13 cellular contexts compared by ENCODE assay signal in the genomic region with DNA sequence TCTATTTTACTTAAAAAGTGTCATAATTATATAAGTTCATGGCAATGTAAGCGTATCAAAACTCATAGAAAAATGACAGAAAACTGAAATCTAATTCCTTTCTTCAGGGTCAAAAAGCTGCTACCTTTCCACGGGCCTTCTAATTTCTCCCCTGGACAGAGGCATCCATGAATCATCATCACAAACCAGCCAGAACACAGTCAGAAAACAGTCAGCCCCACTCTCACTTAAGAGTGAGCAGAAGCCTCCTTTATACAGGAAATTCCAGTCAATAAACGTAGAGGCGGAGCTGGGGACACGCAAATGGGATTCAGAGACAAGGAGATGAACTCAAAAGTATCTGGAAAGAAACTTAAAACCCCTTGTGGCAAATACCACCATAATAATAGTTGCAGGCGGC. TPM values are rescaled to one million over a fixed set of nuclear protein-coding genes. Genes with fewer than 3 reads are reported as not detected.
DNase-seq lines count a peak whose midpoint lies in the region; ATAC-seq, FAIRE-seq and TF ChIP-seq lines count a peak whose summit lies in the region.
"Had no signal": no experiment of that assay in that cellular context is flagged by ENCODE, and none has a peak within 500 bp of the region (broad histone marks: within the 10 kb centered on the region; RNA-seq: fewer than 3 reads in every experiment).

No MANE protein-coding gene starts in this region.

- no peak overlapping the region for H3K4me3 Mint-ChIP-seq in activated T-helper 2 cell treated with anti-CD3 and anti-CD28 coated beads, Interferon-gamma antibody, Interleukin-2, Interleukin-4, amounts not matched to agents 10 μg/mL and 5 μg/mL and 100 μg/mL, durations not matched to agents 14 hours and 24 hours and 36 hours (ENCODE audit: low read depth)
- H3K4me3 Mint-ChIP-seq: activated CD8-positive, alpha-beta memory T cell treated with anti-CD3 and anti-CD28 coated beads, Interleukin-2, amount 10 ng/mL, durations not matched to agents 7 days and 5 days; activated naive CD4-positive, alpha-beta T cell treated with anti-CD3 and anti-CD28 coated beads for 36 hours had no signal

- H3K4me2 ChIP-seq in mammary epithelial cell (ENCODE audit: insufficient read depth, low read depth, low read length) = no peak overlapping the region

- no peak overlapping the region for H3K4me3 ChIP-seq in mammary epithelial cell (replicated peaks in 1 of 3; ENCODE audit: insufficient read depth in 1 of 3, low read depth in 2 of 3, low read length in 3 of 3)
- H3K4me3 ChIP-seq in MG63 = no peak overlapping the region
- H3K4me3 ChIP-seq: pancreas had no signal

- H4K20me1 ChIP-seq in mammary epithelial cell (ENCODE audit: insufficient read depth, low read length) = no peaks in the 10 kb centered on the region

- H3K9me3 ChIP-seq in mammary epithelial cell (replicated peaks; ENCODE audit: insufficient read depth, low read length) = no peaks in the 10 kb centered on the region
- no peaks in the 10 kb centered on the region for H3K9me3 ChIP-seq in MG63
- H3K9me3 ChIP-seq: pancreas had no signal

- WGBS in mammary epithelial cell (ENCODE audit: low coverage, missing lambda C conversion rate) = 67% methylated on average over 6 of the region's 6 CpGs

- TF ChIP-seq CTCF in mammary epithelial cell (conservative IDR thresholded peaks at IDR 0.05 in 1 of 2, IDR thresholded peaks at IDR 0.05 in 1 of 2; ENCODE audit: extremely low read depth in 1 of 2, insufficient read depth in 1 of 2, low read depth in 1 of 2, low read length in 2 of 2) = no peak

- ATAC-seq in GM21723 (IDR thresholded peaks at IDR 0.05; ENCODE audit: unreplicated experiment) = no peak
- ATAC-seq: activated CD8-positive, alpha-beta memory T cell treated with anti-CD3 and anti-CD28 coated beads, Interleukin-2, amount 10 ng/mL, durations not matched to agents 7 days and 5 days had no signal

- dilution Hi-C loops in mammary epithelial cell (cut with HindIII; ENCODE audit: low sequenced_read_pairs) = no loop called here

- no peak overlapping the region for H3K27ac Mint-ChIP-seq in activated T-helper 2 cell treated with anti-CD3 and anti-CD28 coated beads, Interferon-gamma antibody, Interleukin-2, Interleukin-4, amounts not matched to agents 10 μg/mL and 5 μg/mL and 100 μg/mL, durations not matched to agents 14 hours and 24 hours and 36 hours
- H3K27ac Mint-ChIP-seq: activated CD8-positive, alpha-beta memory T cell treated with anti-CD3 and anti-CD28 coated beads, Interleukin-2, amount 10 ng/mL, durations not matched to agents 7 days and 5 days; activated naive CD4-positive, alpha-beta T cell treated with anti-CD3 and anti-CD28 coated beads for 36 hours had no signal

- no peaks in the 10 kb centered on the region for H3K36me3 Mint-ChIP-seq in activated T-helper 2 cell treated with anti-CD3 and anti-CD28 coated beads, Interferon-gamma antibody, Interleukin-2, Interleukin-4, amounts not matched to agents 10 μg/mL and 5 μg/mL and 100 μg/mL, durations not matched to agents 14 hours and 24 hours and 36 hours (ENCODE audit: low read depth)
- H3K36me3 Mint-ChIP-seq: activated CD8-positive, alpha-beta memory T cell treated with anti-CD3 and anti-CD28 coated beads, Interleukin-2, amount 10 ng/mL, durations not matched to agents 7 days and 5 days had no signal

- intact Hi-C loops in mammary epithelial cell (cut with micrococcal nuclease) = no loop called here
- intact Hi-C loops in activated T-helper 2 cell treated with anti-CD3 and anti-CD28 coated beads, Interferon-gamma antibody, Interleukin-2, Interleukin-4, amounts not matched to agents 10 μg/mL and 5 μg/mL and 100 μg/mL, durations not matched to agents 14 hours and 24 hours and 36 hours (cut with micrococcal nuclease) = no loop called here

- H3K27me3 ChIP-seq in mammary epithelial cell (ENCODE audit: insufficient read depth, low read length) (no peaks in the 10 kb centered on the region), MG63 (no peaks in the 10 kb centered on the region)
- H3K27me3 ChIP-seq: pancreas had no signal

- FAIRE-seq in HTR-8/SVneo (lab: Jason Lieb, UNC) = no peak
- FAIRE-seq: pancreas had no signal

- CTCF ChIA-PET in mammary epithelial cell (lab: Charles Lee; ENCODE audit: low non-redundant PET) = no interaction called here

- in situ Hi-C loops in ACHN (cut with HindIII; ENCODE audit: low pct_ligation_motif_present, low pct_unique_long_range_greater_than_20kb, low sequenced_read_pairs) (no loop called here), mammary epithelial cell (cut with MboI; ENCODE audit: low sequenced_read_pairs in 2 of 2) (no loop called here)

- H3K27ac ChIP-seq in mammary epithelial cell (ENCODE audit: insufficient read depth, low read depth, low read length) = no peak overlapping the region
- H3K27ac ChIP-seq: pancreas had no signal

- no TSS peak for BruUV-seq in mammary epithelial cell (replicated peaks; lab: Mats Ljungman, UMichigan)

- no peaks in the 10 kb centered on the region for H3K4me1 Mint-ChIP-seq in activated T-helper 2 cell treated with anti-CD3 and anti-CD28 coated beads, Interferon-gamma antibody, Interleukin-2, Interleukin-4, amounts not matched to agents 10 μg/mL and 5 μg/mL and 100 μg/mL, durations not matched to agents 14 hours and 24 hours and 36 hours (ENCODE audit: low read depth)
- H3K4me1 Mint-ChIP-seq: activated CD8-positive, alpha-beta memory T cell treated with anti-CD3 and anti-CD28 coated beads, Interleukin-2, amount 10 ng/mL, durations not matched to agents 7 days and 5 days had no signal

- DNase-seq in ACHN = peak; percentile 43
- DNase-seq in HTR-8/SVneo (ENCODE audit: insufficient read length, low spot score) = peak; percentile 31
- DNase-seq in mammary epithelial cell = peak; percentile 25
- peak; percentile 45 for DNase-seq in kidney glomerular epithelial cell (lab: John Stamatoyannopoulos, UW)
- no peak for DNase-seq in activated T-helper 2 cell treated with anti-CD3 and anti-CD28 coated beads, Interferon-gamma antibody, Interleukin-2, Interleukin-4, amounts not matched to agents 10 μg/mL and 5 μg/mL and 100 μg/mL, durations not matched to agents 14 hours and 24 hours and 36 hours (ENCODE audit: low spot score)
- no peak for DNase-seq in MG63
- DNase-seq in NCI-H2107 (lab: John Stamatoyannopoulos, UW) = no peak
- DNase-seq: activated CD8-positive, alpha-beta memory T cell treated with anti-CD3 and anti-CD28 coated beads, Interleukin-2, amount 10 ng/mL, durations not matched to agents 7 days and 5 days; activated naive CD4-positive, alpha-beta T cell treated with anti-CD3 and anti-CD28 coated beads for 36 hours; DMS 273 treated with DMSO at 0.1 percent for 48 hours; NCI-H2171 treated with DMSO at 0.1 percent for 48 hours; pancreas had no signal

- H3K36me3 ChIP-seq in mammary epithelial cell (ENCODE audit: insufficient read depth, low read length) (no peaks in the 10 kb centered on the region), MG63 (no peaks in the 10 kb centered on the region)
- H3K36me3 ChIP-seq: pancreas had no signal

- peaks cover 5% of the 10 kb centered on the region for H3K4me1 ChIP-seq in mammary epithelial cell (ENCODE audit: insufficient read depth, low read length)
- H3K4me1 ChIP-seq: pancreas had no signal

- no peaks in the 10 kb centered on the region for H3K27me3 Mint-ChIP-seq in activated T-helper 2 cell treated with anti-CD3 and anti-CD28 coated beads, Interferon-gamma antibody, Interleukin-2, Interleukin-4, amounts not matched to agents 10 μg/mL and 5 μg/mL and 100 μg/mL, durations not matched to agents 14 hours and 24 hours and 36 hours (ENCODE audit: low read depth)
- H3K27me3 Mint-ChIP-seq: activated CD8-positive, alpha-beta memory T cell treated with anti-CD3 and anti-CD28 coated beads, Interleukin-2, amount 10 ng/mL, durations not matched to agents 7 days and 5 days had no signal

- no peak overlapping the region for H2AFZ ChIP-seq in mammary epithelial cell (ENCODE audit: low read depth, low read length)

- no peaks in the 10 kb centered on the region for H3K9me3 Mint-ChIP-seq in activated T-helper 2 cell treated with anti-CD3 and anti-CD28 coated beads, Interferon-gamma antibody, Interleukin-2, Interleukin-4, amounts not matched to agents 10 μg/mL and 5 μg/mL and 100 μg/mL, durations not matched to agents 14 hours and 24 hours and 36 hours
- H3K9me3 Mint-ChIP-seq: activated naive CD4-positive, alpha-beta T cell treated with anti-CD3 and anti-CD28 coated beads for 36 hours had no signal

- no peaks in the 10 kb centered on the region for H3K79me2 ChIP-seq in mammary epithelial cell (ENCODE audit: insufficient read depth, low read length)

- no peak overlapping the region for H3K9ac ChIP-seq in mammary epithelial cell (ENCODE audit: insufficient read depth, low read length)

RNA-seq across cellular contexts. Expression of gene ABCC4, which starts 54.2 kb away (rescaled TPM):
- total RNA-seq in mammary epithelial cell = 1 to 10 TPM; 4.0 to 8.1 TPM
- 4.6 TPM for polyA plus RNA-seq in mammary epithelial cell
- 17.4 TPM for polyA minus RNA-seq in mammary epithelial cell
- 19.3 and 19.6 TPM in 2 replicates for total RNA-seq in activated T-helper 2 cell treated with anti-CD3 and anti-CD28 coated beads, Interferon-gamma antibody, Interleukin-2, Interleukin-4, amounts not matched to agents 10 μg/mL and 5 μg/mL and 100 μg/mL, durations not matched to agents 14 hours and 24 hours and 36 hours
- 9.4 and 11.3 TPM in 2 replicates for total RNA-seq in MG63 (2014; rRNA removed; shearing (Covaris generic); ENCODE audit: low replicate concordance)

Comparison
In these comparisons a context has a peak if more than half of its experiments do, and no peak if none do; other contexts are left out.
1. DNase-seq: peak in ACHN (single experiment), HTR-8/SVneo (single experiment), mammary epithelial cell (single experiment) and kidney glomerular epithelial cell (single experiment); none in activated T-helper 2 cell treated with anti-CD3 and anti-CD28 coated beads, Interferon-gamma antibody, Interleukin-2, Interleukin-4, amounts not matched to agents 10 μg/mL and 5 μg/mL and 100 μg/mL, durations not matched to agents 14 hours and 24 hours and 36 hours (single experiment), MG63 (single experiment) and NCI-H2107 (single experiment).